ENCODE assay signal across 2 cellular contexts in the genomic region with DNA sequence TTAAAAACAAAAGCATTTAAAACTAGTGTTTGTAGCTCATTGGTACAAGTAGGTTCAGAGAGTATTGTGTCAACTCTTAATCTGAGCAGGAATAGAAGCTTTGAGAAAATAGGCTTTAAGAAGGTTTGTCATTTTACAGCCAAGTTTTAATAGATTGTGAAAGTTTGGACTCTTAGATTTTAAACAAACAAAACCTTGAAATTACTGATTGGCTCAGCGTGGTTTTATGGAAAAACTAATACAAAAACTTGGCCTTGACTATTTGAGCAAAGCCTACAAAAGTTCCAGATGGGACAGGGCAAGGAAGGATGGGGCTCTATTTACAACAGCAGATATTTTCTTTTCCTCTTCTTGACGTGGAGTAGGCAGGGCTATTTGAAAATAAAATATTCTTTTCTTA.
TF ChIP-seq lines count a peak whose summit lies in the region.

No MANE protein-coding gene starts in this region.

TF ChIP-seq in liver, 16 proteins besides CTCF, POLR2A, EP300 and RAD21 (continued from another document):
- TF ChIP-seq MAX (IDR thresholded peaks at IDR 0.05) (no peak), RXRA (IDR thresholded peaks at IDR 0.05) (peak; percentile 25 to 38), HNF4G (IDR thresholded peaks at IDR 0.05) (no peak), EGR1 (IDR thresholded peaks at IDR 0.05; ENCODE audit: low read depth in 2 of 2) (no peak), YY1 (IDR thresholded peaks at IDR 0.05) (no peak), NR2F2 (IDR thresholded peaks at IDR 0.05) (no peak), FOXA1 (IDR thresholded peaks at IDR 0.05) (no peak), GABPA (IDR thresholded peaks at IDR 0.05 in 1 of 2, conservative IDR thresholded peaks at IDR 0.05 in 1 of 2) (peak in 1 of 2 donors; percentile 9), FOXA2 (IDR thresholded peaks at IDR 0.05) (no peak), ZBTB33 (IDR thresholded peaks at IDR 0.05) (no peak), JUND (IDR thresholded peaks at IDR 0.05) (no peak)
- TF ChIP-seq, protein P1, sequence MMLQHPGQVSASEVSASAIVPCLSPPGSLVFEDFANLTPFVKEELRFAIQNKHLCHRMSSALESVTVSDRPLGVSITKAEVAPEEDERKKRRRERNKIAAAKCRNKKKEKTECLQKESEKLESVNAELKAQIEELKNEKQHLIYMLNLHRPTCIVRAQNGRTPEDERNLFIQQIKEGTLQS (IDR thresholded peaks at IDR 0.05): no peak
TF ChIP-seq in liver: peak in this region for 4.

TF ChIP-seq in HepG2, 621 proteins besides CTCF, POLR2A, EP300 and RAD21 (continued from another document):
- TF ChIP-seq, protein P2, sequence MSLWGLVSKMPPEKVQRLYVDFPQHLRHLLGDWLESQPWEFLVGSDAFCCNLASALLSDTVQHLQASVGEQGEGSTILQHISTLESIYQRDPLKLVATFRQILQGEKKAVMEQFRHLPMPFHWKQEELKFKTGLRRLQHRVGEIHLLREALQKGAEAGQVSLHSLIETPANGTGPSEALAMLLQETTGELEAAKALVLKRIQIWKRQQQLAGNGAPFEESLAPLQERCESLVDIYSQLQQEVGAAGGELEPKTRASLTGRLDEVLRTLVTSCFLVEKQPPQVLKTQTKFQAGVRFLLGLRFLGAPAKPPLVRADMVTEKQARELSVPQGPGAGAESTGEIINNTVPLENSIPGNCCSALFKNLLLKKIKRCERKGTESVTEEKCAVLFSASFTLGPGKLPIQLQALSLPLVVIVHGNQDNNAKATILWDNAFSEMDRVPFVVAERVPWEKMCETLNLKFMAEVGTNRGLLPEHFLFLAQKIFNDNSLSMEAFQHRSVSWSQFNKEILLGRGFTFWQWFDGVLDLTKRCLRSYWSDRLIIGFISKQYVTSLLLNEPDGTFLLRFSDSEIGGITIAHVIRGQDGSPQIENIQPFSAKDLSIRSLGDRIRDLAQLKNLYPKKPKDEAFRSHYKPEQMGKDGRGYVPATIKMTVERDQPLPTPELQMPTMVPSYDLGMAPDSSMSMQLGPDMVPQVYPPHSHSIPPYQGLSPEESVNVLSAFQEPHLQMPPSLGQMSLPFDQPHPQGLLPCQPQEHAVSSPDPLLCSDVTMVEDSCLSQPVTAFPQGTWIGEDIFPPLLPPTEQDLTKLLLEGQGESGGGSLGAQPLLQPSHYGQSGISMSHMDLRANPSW (CRISPR knock-in tag; IDR thresholded peaks at IDR 0.05; ENCODE audit: borderline replicate concordance): no peak
- TF ChIP-seq KAT8 (CRISPR knock-in tag; IDR thresholded peaks at IDR 0.05) (no peak), FOSL1 (CRISPR knock-in tag; IDR thresholded peaks at IDR 0.05; ENCODE audit: borderline replicate concordance) (no peak), NPAS2 (CRISPR knock-in tag; IDR thresholded peaks at IDR 0.05; ENCODE audit: borderline replicate concordance) (no peak)
